ENCODE assay signal across 25 cellular contexts in genomic region chr18:62603979-62604378, GRCh38.
"Had no signal": no experiment of that assay in that cellular context is flagged by ENCODE, and none has a peak within 500 bp of the region (broad histone marks: within the 10 kb centered on the region; RNA-seq: fewer than 3 reads in every experiment).

No MANE protein-coding gene starts in this region.

- H3K9me3 ChIP-seq: SJSA1 had no signal

- H3K4me1 ChIP-seq: SJSA1 had no signal

- H3K27ac ChIP-seq: SJSA1, SK-N-MC had no signal

- H3K27me3 ChIP-seq: MG63 had no signal

- FAIRE-seq: HepG2, RCC 7860 had no signal

- H3K4me3 ChIP-seq: MG63, SJSA1, SK-N-MC had no signal

- DNase-seq: IMR-90, Karpas-422, KG1, MG63, NCI-H1092, NCI-H1105 treated with DMSO at 0.1 percent for 48 hours, NCI-H1417 treated with DMSO at 0.1 percent for 48 hours, NCI-H146, NCI-H1694 treated with DMSO at 0.1 percent for 48 hours, NCI-H1930, NCI-H2081, NCI-H2171, NCI-H226, NCI-H446, NCI-H510A, NCI-H524 treated with DMSO at 0.1 percent for 48 hours, NCI-H69, NCI-H774, Right ventricle myocardium superior, RPMI8226, SIG-M5 had no signal

- H3K36me3 ChIP-seq: MG63, SJSA1 had no signal

- ATAC-seq: HepG2 had no signal
